In genomic region chr12:104354167-104354867, GRCh38 we compare ENCODE assay signal across 27 cellular contexts.
"Had no signal": no experiment of that assay in that cellular context is flagged by ENCODE, and none has a peak within 500 bp of the region (broad histone marks: within the 10 kb centered on the region; RNA-seq: fewer than 3 reads in every experiment).

No MANE protein-coding gene starts in this region.

- H3K27ac Mint-ChIP-seq: activated CD4-positive, alpha-beta memory T cell treated with anti-CD3 and anti-CD28 coated beads, Interleukin-2, amount 10 ng/mL, durations not matched to agents 7 days and 5 days; activated CD4-positive, alpha-beta T cell treated with anti-CD3 and anti-CD28 coated beads, Interleukin-2, amount 10 ng/mL, durations not matched to agents 7 days and 5 days; activated naive CD8-positive, alpha-beta T cell; nephron; progenitor cell of endocrine pancreas; stimulated activated memory B cell treated with anti-CD40 and anti-IgM and Interleukin-4, amounts not matched to agents 10 μg/mL and 1 μg/mL and 100 μg/mL, for 72 hours; WTC11 had no signal

- H3K27me3 ChIP-seq: gastroesophageal sphincter, hepatocyte, neutrophil, ovary, stomach, thyroid gland had no signal

- ATAC-seq: gastroesophageal sphincter; left colon; stimulated activated memory B cell treated with anti-CD40 and anti-IgM and Interleukin-4, amounts not matched to agents 10 μg/mL and 1 μg/mL and 100 μg/mL, for 72 hours; WTC11 had no signal

- H3K36me3 ChIP-seq: ovary had no signal

- H3K9me3 ChIP-seq: gastroesophageal sphincter, neutrophil, ovary, stomach, thyroid gland had no signal

- H3K4me3 Mint-ChIP-seq: activated CD4-positive, alpha-beta memory T cell treated with anti-CD3 and anti-CD28 coated beads, Interleukin-2, amount 10 ng/mL, durations not matched to agents 7 days and 5 days; activated CD4-positive, alpha-beta T cell treated with anti-CD3 and anti-CD28 coated beads, Interleukin-2, amount 10 ng/mL, durations not matched to agents 7 days and 5 days; activated naive CD8-positive, alpha-beta T cell; central memory CD8-positive, alpha-beta T cell; nephron; stimulated activated memory B cell treated with anti-CD40 and anti-IgM and Interleukin-4, amounts not matched to agents 10 μg/mL and 1 μg/mL and 100 μg/mL, for 72 hours; WTC11 had no signal

- H3K27me3 Mint-ChIP-seq: activated CD4-positive, alpha-beta memory T cell treated with anti-CD3 and anti-CD28 coated beads, Interleukin-2, amount 10 ng/mL, durations not matched to agents 7 days and 5 days; activated CD4-positive, alpha-beta T cell treated with anti-CD3 and anti-CD28 coated beads, Interleukin-2, amount 10 ng/mL, durations not matched to agents 7 days and 5 days; activated naive CD8-positive, alpha-beta T cell; central memory CD8-positive, alpha-beta T cell; progenitor cell of endocrine pancreas; stimulated activated memory B cell treated with anti-CD40 and anti-IgM and Interleukin-4, amounts not matched to agents 10 μg/mL and 1 μg/mL and 100 μg/mL, for 72 hours had no signal

- H3K27ac ChIP-seq: gastroesophageal sphincter, hepatocyte, neutrophil, ovary, stomach, thyroid gland had no signal

- H3K4me1 Mint-ChIP-seq: central memory CD8-positive, alpha-beta T cell; nephron had no signal

- H3K4me1 ChIP-seq: gastroesophageal sphincter, thyroid gland had no signal

- H3K9me3 Mint-ChIP-seq: activated CD4-positive, alpha-beta memory T cell treated with anti-CD3 and anti-CD28 coated beads, Interleukin-2, amount 10 ng/mL, durations not matched to agents 7 days and 5 days; activated CD4-positive, alpha-beta T cell treated with anti-CD3 and anti-CD28 coated beads, Interleukin-2, amount 10 ng/mL, durations not matched to agents 7 days and 5 days; central memory CD8-positive, alpha-beta T cell; stimulated activated memory B cell treated with anti-CD40 and anti-IgM and Interleukin-4, amounts not matched to agents 10 μg/mL and 1 μg/mL and 100 μg/mL, for 72 hours; WTC11 had no signal

- DNase-seq: activated CD4-positive, alpha-beta memory T cell treated with anti-CD3 and anti-CD28 coated beads, Interleukin-2, amount 10 ng/mL, durations not matched to agents 7 days and 5 days; activated CD4-positive, alpha-beta T cell treated with anti-CD3 and anti-CD28 coated beads for 1 hour; activated CD4-positive, alpha-beta T cell treated with anti-CD3 and anti-CD28 coated beads, Interleukin-2, amount 10 ng/mL, durations not matched to agents 7 days and 5 days; activated effector memory CD4-positive, alpha-beta T cell treated with Interleukin-2 at 50 U/mL for 16 hours; activated naive CD4-positive, alpha-beta T cell treated with Interleukin-2 at 50 U/mL for 16 hours; anterior cingulate cortex; dermis blood vessel endothelial cell; effector CD4-positive, alpha-beta T cell; left colon; mammary epithelial cell; ovary; stimulated activated CD4-positive, alpha-beta T cell treated with anti-CD3 and anti-CD28 coated beads, Interleukin-1b, Interleukin-23, amount 100 ng/mL, for 48 hours; stimulated activated CD4-positive, alpha-beta T cell treated with anti-CD3 and anti-CD28 coated beads, Interleukin-4, amount 100 ng/mL, for 4 hours; stimulated activated CD8-positive, alpha-beta memory T cell treated with anti-CD3 and anti-CD28 coated beads, Interleukin-4, amount 100 ng/mL, for 48 hours; stomach; T-helper 2 cell; thyroid gland had no signal

- H3K4me3 ChIP-seq: gastroesophageal sphincter, hepatocyte, ovary, smooth muscle cell, stomach, thyroid gland had no signal
